ENCODE assay signal across 16 cellular contexts in the genomic region with DNA sequence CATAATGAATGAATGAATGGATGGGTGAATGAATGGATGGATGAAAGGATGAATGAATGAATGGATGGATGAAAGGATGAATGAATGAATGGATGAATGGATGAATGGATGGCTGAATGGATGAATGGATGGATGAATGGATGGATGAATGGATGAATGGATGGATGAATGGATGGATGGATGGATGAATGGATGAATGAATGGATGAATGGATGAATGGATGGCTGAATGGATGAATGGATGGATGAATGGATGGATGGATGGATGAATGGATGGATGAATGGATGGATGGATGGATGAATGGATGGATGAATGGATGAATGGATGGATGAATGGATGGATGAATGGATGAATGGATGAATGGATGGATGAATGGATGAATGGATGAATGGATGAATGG. TPM values are rescaled to one million over a fixed set of nuclear protein-coding genes. Genes with fewer than 3 reads are reported as not detected.
"Had no signal": no experiment of that assay in that cellular context is flagged by ENCODE, and none has a peak within 500 bp of the region (broad histone marks: within the 10 kb centered on the region; RNA-seq: fewer than 3 reads in every experiment).

No MANE protein-coding gene starts in this region.

RNA-seq across cellular contexts. Expression of a gene that starts 12.3 kb away (rescaled TPM):
- total RNA-seq: activated CD4-positive, alpha-beta memory T cell treated with anti-CD3 and anti-CD28 coated beads for 36 hours; activated CD4-positive, alpha-beta T cell treated with anti-CD3 and anti-CD28 coated beads for 36 hours; activated CD8-positive, alpha-beta memory T cell treated with anti-CD3 and anti-CD28 coated beads for 36 hours; activated CD8-positive, alpha-beta T cell treated with anti-CD3 and anti-CD28 coated beads for 36 hours; activated naive CD4-positive, alpha-beta T cell treated with anti-CD3 and anti-CD28 coated beads for 36 hours; activated naive CD4-positive, alpha-beta T cell treated with anti-CD3 and anti-CD28 coated beads, Interleukin-2, amount 50 U/mL, for 72 hours; activated naive CD8-positive, alpha-beta T cell treated with anti-CD3 and anti-CD28 coated beads for 36 hours; activated T-cell treated with anti-CD3 and anti-CD28 coated beads, Interleukin-2, amount 50 U/mL, for 4 hours; activated T-cell treated with anti-CD3 and anti-CD28 coated beads, Interleukin-2, amount 50 U/mL, for 72 hours; activated T-helper 1 cell treated with anti-CD3 and anti-CD28 coated beads, Interleukin-12 subunit alpha, Interleukin-12 subunit beta, Interleukin-2, Interleukin-4 antibody, amounts not matched to agents 30 ng/mL and 10 ng/mL and 1 ng/mL, durations not matched to agents 14 hours and 24 hours and 36 hours; activated T-helper 17 cell treated with anti-CD3 and anti-CD28 coated beads, Interleukin-2, amount 50 U/mL, for 72 hours; ascending aorta; bronchial epithelial cell; cardiac muscle cell; T-cell; T-helper 1 cell treated with Interleukin-12 subunit alpha and Interleukin-12 subunit beta and Interleukin-4 antibody, amounts not matched to agents 30 ng/mL and 1 ng/mL, for 36 hours had no signal
- polyA plus RNA-seq: cardiac muscle cell had no signal
